ENCODE assay signal across 25 cellular contexts in the genomic region with DNA sequence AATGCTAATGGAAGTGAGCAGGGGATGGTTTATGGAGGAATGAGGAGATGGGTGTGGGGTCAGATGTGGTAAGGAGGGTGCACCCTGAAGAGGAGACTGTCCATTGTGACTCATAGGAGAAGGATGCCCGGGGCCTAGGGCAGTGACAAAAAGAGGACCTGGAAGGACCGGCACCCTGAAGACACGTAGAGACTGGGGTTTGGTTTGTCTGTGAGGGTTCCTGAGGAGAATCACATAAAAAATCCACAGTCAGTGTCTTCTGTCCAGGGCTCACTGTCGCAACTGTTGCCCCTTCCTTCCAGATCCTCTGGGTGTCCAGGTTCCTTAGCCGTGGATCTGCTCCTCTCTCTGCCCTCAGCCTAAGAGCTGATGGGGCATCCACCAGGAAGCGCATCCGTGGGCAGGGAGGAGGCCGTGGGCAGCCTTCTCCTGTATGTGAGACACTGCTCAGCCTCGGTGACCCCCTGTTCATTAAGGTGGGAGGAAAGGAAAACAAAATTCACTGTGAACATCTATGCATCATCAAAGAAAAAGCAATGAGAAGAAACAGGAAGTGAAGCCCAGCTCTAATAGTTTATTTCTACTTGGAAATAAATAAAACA.
"Had no signal": no experiment of that assay in that cellular context is flagged by ENCODE, and none has a peak within 500 bp of the region (broad histone marks: within the 10 kb centered on the region; RNA-seq: fewer than 3 reads in every experiment).

No MANE protein-coding gene starts in this region.

- DNase-seq: activated CD4-positive, alpha-beta T cell treated with anti-CD3 and anti-CD28 coated beads, Interleukin-2, amount 10 ng/mL, durations not matched to agents 24 days and 14 days; activated CD4-positive, alpha-beta T cell treated with anti-CD3 and anti-CD28 coated beads, Interleukin-2, amount 50 U/mL, for 4 hours; activated CD8-positive, alpha-beta T cell treated with anti-CD3 and anti-CD28 coated beads for 36 hours; activated gamma-delta T cell; activated naive CD4-positive, alpha-beta T cell treated with Interleukin-2 at 50 U/mL for 16 hours; activated naive CD8-positive, alpha-beta T cell treated with anti-CD3 and anti-CD28 coated beads, Interleukin-2, amount 50 U/mL, for 24 hours; activated T-cell treated with anti-CD3 and anti-CD28 coated beads, Interleukin-2, amount 50 U/mL, for 24 hours; anterior cingulate cortex; central memory CD4-positive, alpha-beta T cell; NCI-H1092 treated with DMSO at 0.1 percent for 48 hours; NCI-H1417; NCI-H146; NCI-H187; NCI-H2029 treated with DMSO at 0.1 percent for 48 hours; NCI-H2107; NCI-H2171; NCI-H510A; NCI-H526; NCI-H748 treated with DMSO at 0.1 percent for 48 hours; NK-92 treated with Interleukin-12 subunit alpha and Interleukin-12 subunit beta, amount 100 ng/mL, for 24 hours; OCI-M1; Right ventricle myocardium superior had no signal

- ATAC-seq: activated CD8-positive, alpha-beta T cell treated with anti-CD3 and anti-CD28 coated beads for 36 hours; activated naive CD4-positive, alpha-beta T cell treated with anti-CD3 and anti-CD28 coated beads, Interleukin-2, amount 50 U/mL, for 72 hours; activated naive CD8-positive, alpha-beta T cell treated with anti-CD3 and anti-CD28 coated beads, Interleukin-2, amount 50 U/mL, for 24 hours had no signal

- H3K27ac Mint-ChIP-seq: activated CD4-positive, alpha-beta T cell treated with anti-CD3 and anti-CD28 coated beads, Interleukin-2, amount 10 ng/mL, durations not matched to agents 24 days and 14 days; activated CD8-positive, alpha-beta T cell treated with anti-CD3 and anti-CD28 coated beads for 36 hours; activated naive CD8-positive, alpha-beta T cell treated with anti-CD3 and anti-CD28 coated beads, Interleukin-2, amount 50 U/mL, for 24 hours; activated T-cell treated with anti-CD3 and anti-CD28 coated beads, Interleukin-2, amount 50 U/mL, for 24 hours; activated T-helper 2 cell treated with anti-CD3 and anti-CD28 coated beads, Interferon-gamma antibody, Interleukin-2, Interleukin-4, amounts not matched to agents 10 μg/mL and 5 μg/mL and 100 μg/mL, durations not matched to agents 14 hours and 24 hours and 36 hours; brain had no signal

- H3K4me3 Mint-ChIP-seq: activated CD4-positive, alpha-beta T cell treated with anti-CD3 and anti-CD28 coated beads, Interleukin-2, amount 10 ng/mL, durations not matched to agents 24 days and 14 days; activated CD8-positive, alpha-beta T cell treated with anti-CD3 and anti-CD28 coated beads for 36 hours; activated naive CD8-positive, alpha-beta T cell treated with anti-CD3 and anti-CD28 coated beads, Interleukin-2, amount 50 U/mL, for 24 hours; activated T-cell treated with anti-CD3 and anti-CD28 coated beads, Interleukin-2, amount 50 U/mL, for 24 hours; brain had no signal

- H3K9me3 Mint-ChIP-seq: activated CD4-positive, alpha-beta T cell treated with anti-CD3 and anti-CD28 coated beads, Interleukin-2, amount 10 ng/mL, durations not matched to agents 24 days and 14 days; activated CD8-positive, alpha-beta T cell treated with anti-CD3 and anti-CD28 coated beads for 36 hours; activated naive CD4-positive, alpha-beta T cell treated with anti-CD3 and anti-CD28 coated beads, Interleukin-2, amount 50 U/mL, for 72 hours; activated naive CD8-positive, alpha-beta T cell treated with anti-CD3 and anti-CD28 coated beads, Interleukin-2, amount 50 U/mL, for 24 hours; activated T-cell treated with anti-CD3 and anti-CD28 coated beads, Interleukin-2, amount 50 U/mL, for 24 hours; activated T-helper 2 cell treated with anti-CD3 and anti-CD28 coated beads, Interferon-gamma antibody, Interleukin-2, Interleukin-4, amounts not matched to agents 10 μg/mL and 5 μg/mL and 100 μg/mL, durations not matched to agents 14 hours and 24 hours and 36 hours had no signal

- H3K36me3 Mint-ChIP-seq: activated naive CD4-positive, alpha-beta T cell treated with anti-CD3 and anti-CD28 coated beads, Interleukin-2, amount 50 U/mL, for 72 hours; brain had no signal
